In the genomic region with DNA sequence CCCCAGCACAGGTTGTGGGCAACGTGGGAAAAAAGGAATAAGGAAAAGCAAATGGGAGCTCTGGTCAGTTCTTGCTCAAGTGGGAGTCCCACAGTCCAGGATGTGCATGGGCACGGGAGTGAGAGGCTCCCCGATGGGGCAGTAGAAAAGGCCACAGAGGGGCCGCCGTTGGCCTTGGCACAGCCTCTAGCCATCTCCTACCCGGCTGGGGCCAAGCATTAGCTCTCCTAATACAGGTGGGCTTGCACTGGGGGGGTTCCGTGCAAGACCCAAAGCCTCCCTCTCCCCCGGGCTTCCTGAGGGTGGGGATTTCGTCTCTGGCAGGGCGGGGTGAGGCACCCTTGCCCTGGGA, we compare ENCODE assay signal across 20 cellular contexts.
"Had no signal": no experiment of that assay in that cellular context is flagged by ENCODE, and none has a peak within 500 bp of the region (broad histone marks: within the 10 kb centered on the region; RNA-seq: fewer than 3 reads in every experiment).

No MANE protein-coding gene starts in this region.

- H3K4me3 Mint-ChIP-seq: activated CD4-positive, alpha-beta T cell treated with anti-CD3 and anti-CD28 coated beads, Interleukin-2, amount 10 ng/mL, durations not matched to agents 7 days and 5 days; activated CD8-positive, alpha-beta T cell treated with anti-CD3 and anti-CD28 coated beads for 36 hours; activated naive CD4-positive, alpha-beta T cell treated with anti-CD3 and anti-CD28 coated beads for 36 hours; activated naive CD8-positive, alpha-beta T cell treated with anti-CD3 and anti-CD28 coated beads, Interleukin-2, amount 10 ng/mL, durations not matched to agents 7 days and 5 days; activated T-cell treated with anti-CD3 and anti-CD28 coated beads, Interleukin-2, amount 50 U/mL, for 4 hours; natural killer cell had no signal

- ATAC-seq: activated CD8-positive, alpha-beta T cell treated with anti-CD3 and anti-CD28 coated beads for 36 hours; activated T-cell treated with anti-CD3 and anti-CD28 coated beads, Interleukin-2, amount 50 U/mL, for 4 hours; left lung; natural killer cell; SK-N-SH treated with all-trans-retinoic acid at 6 μM for 48 hours had no signal

- H3K27me3 ChIP-seq: colonic mucosa, testis had no signal

- H3K27me3 Mint-ChIP-seq: activated naive CD8-positive, alpha-beta T cell treated with anti-CD3 and anti-CD28 coated beads, Interleukin-2, amount 10 ng/mL, durations not matched to agents 7 days and 5 days had no signal

- DNase-seq: activated CD4-positive, alpha-beta T cell treated with anti-CD3 and anti-CD28 coated beads, Interleukin-2, amount 10 ng/mL, durations not matched to agents 7 days and 5 days; activated CD4-positive, CD25-positive, alpha-beta regulatory T cell treated with anti-CD3 and anti-CD28 coated beads, Interleukin-2, amount 50 U/mL, for 72 hours; activated CD8-positive, alpha-beta T cell treated with anti-CD3 and anti-CD28 coated beads for 36 hours; activated naive CD4-positive, alpha-beta T cell treated with anti-CD3 and anti-CD28 coated beads for 36 hours; activated naive CD8-positive, alpha-beta T cell treated with anti-CD3 and anti-CD28 coated beads, Interleukin-2, amount 10 ng/mL, durations not matched to agents 7 days and 5 days; activated T-cell treated with anti-CD3 and anti-CD28 coated beads, Interleukin-2, amount 50 U/mL, for 4 hours; amniotic stem cell; colonic mucosa; midbrain; natural killer cell; stimulated activated CD4-positive, alpha-beta T cell treated with anti-CD3 and anti-CD28 coated beads, Interleukin-1b, Interleukin-23, amount 100 ng/mL, for 48 hours; testis; trophoblast cell had no signal

- H3K4me1 Mint-ChIP-seq: activated CD4-positive, alpha-beta T cell treated with anti-CD3 and anti-CD28 coated beads, Interleukin-2, amount 10 ng/mL, durations not matched to agents 7 days and 5 days; activated naive CD8-positive, alpha-beta T cell treated with anti-CD3 and anti-CD28 coated beads, Interleukin-2, amount 10 ng/mL, durations not matched to agents 7 days and 5 days; natural killer cell had no signal

- H3K9me3 ChIP-seq: breast epithelium, colonic mucosa, left lung, prostate gland, testis had no signal

- H3K4me1 ChIP-seq: breast epithelium, colonic mucosa, left lung, prostate gland, testis had no signal

- H3K4me3 ChIP-seq: breast epithelium, colonic mucosa, left lung, prostate gland, testis had no signal

- H3K36me3 ChIP-seq: breast epithelium, colonic mucosa, left lung, prostate gland had no signal

- H3K27ac Mint-ChIP-seq: activated CD4-positive, alpha-beta T cell treated with anti-CD3 and anti-CD28 coated beads, Interleukin-2, amount 10 ng/mL, durations not matched to agents 7 days and 5 days; activated CD8-positive, alpha-beta T cell treated with anti-CD3 and anti-CD28 coated beads for 36 hours; activated naive CD4-positive, alpha-beta T cell treated with anti-CD3 and anti-CD28 coated beads for 36 hours; activated naive CD8-positive, alpha-beta T cell treated with anti-CD3 and anti-CD28 coated beads, Interleukin-2, amount 10 ng/mL, durations not matched to agents 7 days and 5 days; activated T-helper 2 cell treated with anti-CD3 and anti-CD28 coated beads, Interferon-gamma antibody, Interleukin-2, Interleukin-4, amounts not matched to agents 10 μg/mL and 5 μg/mL and 100 μg/mL, durations not matched to agents 14 hours and 24 hours and 36 hours; natural killer cell had no signal

- H3K9me3 Mint-ChIP-seq: activated CD4-positive, alpha-beta T cell treated with anti-CD3 and anti-CD28 coated beads, Interleukin-2, amount 10 ng/mL, durations not matched to agents 7 days and 5 days; activated CD8-positive, alpha-beta T cell treated with anti-CD3 and anti-CD28 coated beads for 36 hours; activated naive CD4-positive, alpha-beta T cell treated with anti-CD3 and anti-CD28 coated beads for 36 hours; activated naive CD8-positive, alpha-beta T cell treated with anti-CD3 and anti-CD28 coated beads, Interleukin-2, amount 10 ng/mL, durations not matched to agents 7 days and 5 days; activated T-cell treated with anti-CD3 and anti-CD28 coated beads, Interleukin-2, amount 50 U/mL, for 4 hours; activated T-helper 2 cell treated with anti-CD3 and anti-CD28 coated beads, Interferon-gamma antibody, Interleukin-2, Interleukin-4, amounts not matched to agents 10 μg/mL and 5 μg/mL and 100 μg/mL, durations not matched to agents 14 hours and 24 hours and 36 hours; natural killer cell had no signal

- H3K27ac ChIP-seq: breast epithelium, colonic mucosa, epithelial cell of prostate, left lung, prostate gland, testis, VCaP had no signal

- H3K36me3 Mint-ChIP-seq: activated naive CD8-positive, alpha-beta T cell treated with anti-CD3 and anti-CD28 coated beads, Interleukin-2, amount 10 ng/mL, durations not matched to agents 7 days and 5 days; natural killer cell had no signal
